Comparison of ENCODE assay signal across 31 cellular contexts in genomic region chr5:180675036-180675635, GRCh38. TPM values are rescaled to one million over a fixed set of nuclear protein-coding genes. Genes with fewer than 3 reads are reported as not detected.
A peak's percentile ranks its signal among the peaks of the same experiment; 100 is the strongest.
DNase-seq lines count a peak whose midpoint lies in the region; ATAC-seq, FAIRE-seq and TF ChIP-seq lines count a peak whose summit lies in the region.
"Had no signal": no experiment of that assay in that cellular context is flagged by ENCODE, and none has a peak within 500 bp of the region (broad histone marks: within the 10 kb centered on the region; RNA-seq: fewer than 3 reads in every experiment).

No MANE protein-coding gene starts in this region.

- H3K27ac Mint-ChIP-seq in activated CD8-positive, alpha-beta T cell treated with anti-CD3 and anti-CD28 coated beads for 36 hours = no peak overlapping the region
- no peak overlapping the region for H3K27ac Mint-ChIP-seq in activated CD8-positive, alpha-beta T cell treated with anti-CD3 and anti-CD28 coated beads, Interleukin-2, amount 10 ng/mL, durations not matched to agents 7 days and 5 days
- peak overlapping the region in 1 of 9 donors; percentile 48 for H3K27ac Mint-ChIP-seq in naive thymus-derived CD4-positive, alpha-beta T cell
- H3K27ac Mint-ChIP-seq in stimulated activated effector memory CD8-positive, alpha-beta T cell treated with anti-CD3 and anti-CD28 coated beads, Interleukin-12 subunit alpha, Interleukin-12 subunit beta, amount 100 ng/mL, for 72 hours = no peak overlapping the region
- H3K27ac Mint-ChIP-seq: CD14-positive monocyte, H9, HFFc6 had no signal

- ATAC-seq in activated CD8-positive, alpha-beta T cell treated with anti-CD3 and anti-CD28 coated beads for 36 hours = no peak
- ATAC-seq in activated CD8-positive, alpha-beta T cell treated with anti-CD3 and anti-CD28 coated beads, Interleukin-2, amount 10 ng/mL, durations not matched to agents 7 days and 5 days = no peak
- ATAC-seq in K562 = no peak
- ATAC-seq in naive thymus-derived CD4-positive, alpha-beta T cell = no peak
- ATAC-seq in stimulated activated effector memory CD8-positive, alpha-beta T cell treated with anti-CD3 and anti-CD28 coated beads, Interleukin-12 subunit alpha, Interleukin-12 subunit beta, amount 100 ng/mL, for 72 hours = no peak
- no peak for ATAC-seq in HG02798 (IDR thresholded peaks at IDR 0.05; ENCODE audit: poor library complexity, unreplicated experiment)
- ATAC-seq: Right ventricle myocardium inferior had no signal

- TF ChIP-seq EP300 in K562 (IDR thresholded peaks at IDR 0.05; ENCODE audit: low read length) = no peak

- H3K9ac ChIP-seq in K562 (ENCODE audit: insufficient read depth in 1 of 2, low read depth in 2 of 2, low read length in 2 of 2) = no peak overlapping the region
- H3K9ac ChIP-seq: KMS-11 had no signal

- H3K4me2 ChIP-seq in K562 (ENCODE audit: insufficient read depth, low read length) = no peak overlapping the region
- H3K4me2 ChIP-seq: KMS-11, PC-9 had no signal

- H3K4me1 Mint-ChIP-seq in activated CD8-positive, alpha-beta T cell treated with anti-CD3 and anti-CD28 coated beads for 36 hours (ENCODE audit: low read depth) = peaks cover 8% of the 10 kb centered on the region
- peaks cover 8% of the 10 kb centered on the region for H3K4me1 Mint-ChIP-seq in activated CD8-positive, alpha-beta T cell treated with anti-CD3 and anti-CD28 coated beads, Interleukin-2, amount 10 ng/mL, durations not matched to agents 7 days and 5 days (ENCODE audit: low read depth)
- H3K4me1 Mint-ChIP-seq in naive thymus-derived CD4-positive, alpha-beta T cell = peaks cover 5 to 25% (median 13%) of the 10 kb centered on the region in 7 donors
- peaks cover 19% of the 10 kb centered on the region for H3K4me1 Mint-ChIP-seq in stimulated activated effector memory CD8-positive, alpha-beta T cell treated with anti-CD3 and anti-CD28 coated beads, Interleukin-12 subunit alpha, Interleukin-12 subunit beta, amount 100 ng/mL, for 72 hours

- no TSS peak for BruUV-seq in K562 (replicated peaks; lab: Mats Ljungman, UMichigan)

- H3K36me3 Mint-ChIP-seq in activated CD8-positive, alpha-beta T cell treated with anti-CD3 and anti-CD28 coated beads for 36 hours (ENCODE audit: low read depth) = no peaks in the 10 kb centered on the region
- H3K36me3 Mint-ChIP-seq in activated CD8-positive, alpha-beta T cell treated with anti-CD3 and anti-CD28 coated beads, Interleukin-2, amount 10 ng/mL, durations not matched to agents 7 days and 5 days (ENCODE audit: low read depth) = no peaks in the 10 kb centered on the region
- H3K36me3 Mint-ChIP-seq in naive thymus-derived CD4-positive, alpha-beta T cell = no peaks in the 10 kb centered on the region
- no peaks in the 10 kb centered on the region for H3K36me3 Mint-ChIP-seq in stimulated activated effector memory CD8-positive, alpha-beta T cell treated with anti-CD3 and anti-CD28 coated beads, Interleukin-12 subunit alpha, Interleukin-12 subunit beta, amount 100 ng/mL, for 72 hours
- H3K36me3 Mint-ChIP-seq: CD14-positive monocyte had no signal

- TF ChIP-seq POLR2A in K562 (conservative IDR thresholded peaks at IDR 0.05) = no peak
- no peak for TF ChIP-seq POLR2A in H54 (IDR thresholded peaks at IDR 0.05; ENCODE audit: low read depth, low read length)

- H3K4me1 ChIP-seq in K562 (replicated peaks in 1 of 2; ENCODE audit: control insufficient read depth in 2 of 2, insufficient read depth in 2 of 2, low read length in 2 of 2) (peaks cover 3 to 17% of the 10 kb centered on the region in 2 experiments; a peak in 3 of 5 replicates), left ventricle myocardium inferior (peaks cover 11% of the 10 kb centered on the region)
- no peaks in the 10 kb centered on the region for H3K4me1 ChIP-seq in naive thymus-derived CD4-positive, alpha-beta T cell (ENCODE audit: control insufficient read depth in 2 of 2, insufficient read depth in 2 of 2, low read length in 2 of 2)
- H3K4me1 ChIP-seq: BE2C had no signal

- intact Hi-C loops in activated CD8-positive, alpha-beta T cell treated with anti-CD3 and anti-CD28 coated beads for 36 hours (cut with micrococcal nuclease) = no loop called here
- intact Hi-C loops in K562 (cut with micrococcal nuclease) = loop anchor here (10.0 kb wide), 1 partner anchor 190 kb away; the partner anchor contains the start of gene ZFP62
- intact Hi-C loops in naive thymus-derived CD4-positive, alpha-beta T cell (cut with micrococcal nuclease) = no loop called here
- intact Hi-C loops in left ventricle myocardium inferior (cut with micrococcal nuclease) = no loop called here

- H3K36me3 ChIP-seq in K562 (ENCODE audit: control insufficient read depth, insufficient read depth, low read length) = no peaks in the 10 kb centered on the region
- H3K36me3 ChIP-seq in naive thymus-derived CD4-positive, alpha-beta T cell (ENCODE audit: control insufficient read depth in 2 of 3, insufficient read depth in 3 of 3, low read length in 3 of 3) = no peaks in the 10 kb centered on the region
- no peaks in the 10 kb centered on the region for H3K36me3 ChIP-seq in left ventricle myocardium inferior
- H3K36me3 ChIP-seq: BE2C, SJCRH30 had no signal

- no peaks in the 10 kb centered on the region for H3K9me3 Mint-ChIP-seq in activated CD8-positive, alpha-beta T cell treated with anti-CD3 and anti-CD28 coated beads for 36 hours
- no peaks in the 10 kb centered on the region for H3K9me3 Mint-ChIP-seq in activated CD8-positive, alpha-beta T cell treated with anti-CD3 and anti-CD28 coated beads, Interleukin-2, amount 10 ng/mL, durations not matched to agents 7 days and 5 days (ENCODE audit: insufficient read depth)
- H3K9me3 Mint-ChIP-seq in naive thymus-derived CD4-positive, alpha-beta T cell = no peaks in the 10 kb centered on the region
- H3K9me3 Mint-ChIP-seq in stimulated activated effector memory CD8-positive, alpha-beta T cell treated with anti-CD3 and anti-CD28 coated beads, Interleukin-12 subunit alpha, Interleukin-12 subunit beta, amount 100 ng/mL, for 72 hours = no peaks in the 10 kb centered on the region

- WGBS in K562 (ENCODE audit: insufficient coverage, low coverage, missing lambda C conversion rate) = 26% methylated on average over 14 of the region's 14 CpGs

- no peaks in the 10 kb centered on the region for H3K9me1 ChIP-seq in K562 (ENCODE audit: control insufficient read depth, insufficient read depth, low read length)

- in situ Hi-C loops in K562 (cut with MboI) = no loop called here

- H3K79me2 ChIP-seq in K562 (ENCODE audit: control insufficient read depth, insufficient read depth, low read length) = no peaks in the 10 kb centered on the region

- H2AFZ ChIP-seq in K562 (ENCODE audit: low read depth, low read length) = no peak overlapping the region
- H2AFZ ChIP-seq: PC-9 had no signal

- no peaks in the 10 kb centered on the region; the same call in 1 of the 2 replicates for H4K20me1 ChIP-seq in K562 (replicated peaks; ENCODE audit: control insufficient read depth, insufficient read depth, low read length)

- H3K4me3 Mint-ChIP-seq in activated CD8-positive, alpha-beta T cell treated with anti-CD3 and anti-CD28 coated beads for 36 hours = peak overlapping the region; percentile 4
- no peak overlapping the region for H3K4me3 Mint-ChIP-seq in activated CD8-positive, alpha-beta T cell treated with anti-CD3 and anti-CD28 coated beads, Interleukin-2, amount 10 ng/mL, durations not matched to agents 7 days and 5 days
- peak overlapping the region in 7 of 10 donors; percentile 55 to 82 (median 71) for H3K4me3 Mint-ChIP-seq in naive thymus-derived CD4-positive, alpha-beta T cell
- peak overlapping the region; percentile 20 for H3K4me3 Mint-ChIP-seq in stimulated activated effector memory CD8-positive, alpha-beta T cell treated with anti-CD3 and anti-CD28 coated beads, Interleukin-12 subunit alpha, Interleukin-12 subunit beta, amount 100 ng/mL, for 72 hours
- H3K4me3 Mint-ChIP-seq: HFFc6 had no signal

- H3K9me3 ChIP-seq in K562 (replicated peaks; ENCODE audit: control insufficient read depth, insufficient read depth, low read depth, low read length) = no peaks in the 10 kb centered on the region
- no peaks in the 10 kb centered on the region for H3K9me3 ChIP-seq in naive thymus-derived CD4-positive, alpha-beta T cell (ENCODE audit: control insufficient read depth in 2 of 3, low read length in 3 of 3)
- H3K9me3 ChIP-seq in left ventricle myocardium inferior (replicated peaks) = peaks cover 2% of the 10 kb centered on the region
- H3K9me3 ChIP-seq: BE2C, SJCRH30 had no signal

- peaks cover 8% of the 10 kb centered on the region for H3K27me3 Mint-ChIP-seq in activated CD8-positive, alpha-beta T cell treated with anti-CD3 and anti-CD28 coated beads for 36 hours
- peaks cover 20% of the 10 kb centered on the region for H3K27me3 Mint-ChIP-seq in activated CD8-positive, alpha-beta T cell treated with anti-CD3 and anti-CD28 coated beads, Interleukin-2, amount 10 ng/mL, durations not matched to agents 7 days and 5 days (ENCODE audit: low read depth)
- H3K27me3 Mint-ChIP-seq in naive thymus-derived CD4-positive, alpha-beta T cell = peaks cover 5 to 38% (median 7%) of the 10 kb centered on the region in 5 donors

- FAIRE-seq in K562 (lab: Jason Lieb, UNC) = peak; percentile 19
- no peak for FAIRE-seq in H54 (lab: Jason Lieb, UNC)
- FAIRE-seq: GM12891, GM19239 had no signal

- peaks cover 8 to 41% of the 10 kb centered on the region in 2 experiments; a peak in 4 of 5 replicates for H3K27me3 ChIP-seq in K562 (ENCODE audit: control insufficient read depth in 2 of 2, insufficient read depth in 2 of 2, low read length in 2 of 2)
- H3K27me3 ChIP-seq in naive thymus-derived CD4-positive, alpha-beta T cell (ENCODE audit: control insufficient read depth in 2 of 2, insufficient read depth in 2 of 2, low read length in 2 of 2) = no peaks in the 10 kb centered on the region
- H3K27me3 ChIP-seq in left ventricle myocardium inferior (ENCODE audit: low read depth) = peaks cover 76% of the 10 kb centered on the region
- H3K27me3 ChIP-seq: SJCRH30 had no signal

- H3K4me3 ChIP-seq in K562 (no peak overlapping the region), left ventricle myocardium inferior (no peak overlapping the region)
- H3K4me3 ChIP-seq in naive thymus-derived CD4-positive, alpha-beta T cell (ENCODE audit: low read length) = no peak overlapping the region
- H3K4me3 ChIP-seq: PC-9, SJCRH30 had no signal

- H3K27ac ChIP-seq in K562 (ENCODE audit: extremely low read depth, low read depth, low read length) = no peak overlapping the region
- no peak overlapping the region for H3K27ac ChIP-seq in naive thymus-derived CD4-positive, alpha-beta T cell (ENCODE audit: low read depth, low read length)
- no peak overlapping the region for H3K27ac ChIP-seq in left ventricle myocardium inferior (replicated peaks)
- H3K27ac ChIP-seq: KMS-11, PC-9, SJCRH30 had no signal

- CTCF ChIA-PET in activated CD8-positive, alpha-beta T cell treated with anti-CD3 and anti-CD28 coated beads for 36 hours (lab: Charles Lee) = interaction anchor here (2.1 kb wide), 1 partner anchor 43 kb away, joined by 5 read pairs; no protein-coding TSS in a partner anchor
- CTCF ChIA-PET in activated CD8-positive, alpha-beta T cell treated with anti-CD3 and anti-CD28 coated beads, Interleukin-2, amount 10 ng/mL, durations not matched to agents 7 days and 5 days (lab: Charles Lee) = interaction anchor here (0.9 to 1.1 kb wide), 3 partner anchors 10 to 43 kb away, joined by 3 read pairs; no protein-coding TSS in a partner anchor
- CTCF ChIA-PET in K562 (lab: Yijun Ruan, JAX; ENCODE audit: low intra/inter-chr PET ratio) = no interaction called here
- CTCF ChIA-PET in naive thymus-derived CD4-positive, alpha-beta T cell (lab: Charles Lee) = interaction anchor here (1.4 kb wide), 1 partner anchor 9 kb away, joined by 10 read pairs; no protein-coding TSS in a partner anchor

- POLR2A ChIA-PET in activated CD8-positive, alpha-beta T cell treated with anti-CD3 and anti-CD28 coated beads for 36 hours (lab: Charles Lee) = no interaction called here
- POLR2A ChIA-PET in activated CD8-positive, alpha-beta T cell treated with anti-CD3 and anti-CD28 coated beads, Interleukin-2, amount 10 ng/mL, durations not matched to agents 7 days and 5 days (lab: Charles Lee) = no interaction called here
- POLR2A ChIA-PET in K562 (lab: Yijun Ruan, JAX) = interaction anchor here (0.6 kb wide), 2 partner anchors 29 to 478 kb away, joined by 4 to 6 read pairs; no protein-coding TSS in a partner anchor
- POLR2A ChIA-PET in naive thymus-derived CD4-positive, alpha-beta T cell (lab: Charles Lee) = interaction anchor here (0.6 kb wide), 1 partner anchor 481 kb away, joined by 3 read pairs; no protein-coding TSS in a partner anchor

- DNase-seq in activated CD8-positive, alpha-beta T cell treated with anti-CD3 and anti-CD28 coated beads for 36 hours = no peak
- no peak for DNase-seq in activated CD8-positive, alpha-beta T cell treated with anti-CD3 and anti-CD28 coated beads, Interleukin-2, amount 10 ng/mL, durations not matched to agents 7 days and 5 days
- DNase-seq in K562 (ENCODE audit: extremely low read depth in 1 of 4, low spot score in 3 of 4) = no peak
- no peak for DNase-seq in naive thymus-derived CD4-positive, alpha-beta T cell
- DNase-seq in stimulated activated effector memory CD8-positive, alpha-beta T cell treated with anti-CD3 and anti-CD28 coated beads, Interleukin-12 subunit alpha, Interleukin-12 subunit beta, amount 100 ng/mL, for 72 hours (ENCODE audit: low spot score in 2 of 2) = no peak
- DNase-seq in left ventricle myocardium inferior = no peak
- no peak for DNase-seq in H54 (ENCODE audit: insufficient read length, low spot score)
- DNase-seq: 8988T, ACHN, BE2C, Calu3, DMS79 treated with DMSO at 0.1 percent for 48 hours, GF-D8, H9, HFFc6, IMR-90, MM.1S, NCI-H1417, NCI-H1694, NCI-H2029 treated with DMSO at 0.1 percent for 48 hours, NCI-H446 treated with DMSO at 0.1 percent for 48 hours, NCI-H526 treated with DMSO at 0.1 percent for 48 hours, PC-9, SJCRH30 had no signal

- TF ChIP-seq RAD21 in K562 (CRISPR knock-in tag; conservative IDR thresholded peaks at IDR 0.05 in 1 of 2, IDR thresholded peaks at IDR 0.05 in 1 of 2) = no peak

- TF ChIP-seq CTCF in activated CD8-positive, alpha-beta T cell treated with anti-CD3 and anti-CD28 coated beads for 36 hours (IDR thresholded peaks at IDR 0.05) = no peak
- no peak for TF ChIP-seq CTCF in K562 (IDR thresholded peaks at IDR 0.05 in 2 of 3, conservative IDR thresholded peaks at IDR 0.05 in 1 of 3; ENCODE audit: insufficient read depth in 2 of 3, low read depth in 1 of 3, low read length in 3 of 3)
- TF ChIP-seq CTCF in left ventricle myocardium inferior (IDR thresholded peaks at IDR 0.05; ENCODE audit: borderline replicate concordance) = no peak

RNA-seq across cellular contexts. Expression of gene FLT4, which starts 25.7 kb away (rescaled TPM):
- total RNA-seq in activated CD8-positive, alpha-beta T cell treated with anti-CD3 and anti-CD28 coated beads for 36 hours = 1 to 10 TPM; 3.3 to 4.4 TPM
- 1 to 10 TPM in 1 of 2 experiments, under 1 TPM in 1; 0.90 to 1.6 TPM for total RNA-seq in activated CD8-positive, alpha-beta T cell treated with anti-CD3 and anti-CD28 coated beads, Interleukin-2, amount 10 ng/mL, durations not matched to agents 7 days and 5 days
- total RNA-seq in K562 (2011; cell fraction: chromatin; rRNA removed; ENCODE audit: low replicate concordance) = 2.0 and 6.0 TPM in 2 replicates
- total RNA-seq in K562 (2011; cell fraction: nucleolus; rRNA removed) = 1.7 and 3.3 TPM in 2 replicates
- total RNA-seq in K562 (2011; cell fraction: nucleoplasm; rRNA removed) = 1.1 and 2.1 TPM in 2 replicates
- 0.14 and 0.24 TPM in 2 replicates for total RNA-seq in K562 (2014; rRNA removed)
- total RNA-seq in K562 (2014; rRNA removed; fragmentation: Illumina TruSeq; extraction: Trizol) = not detected in 2 replicates
- total RNA-seq in K562 (2015; rRNA removed; fragmentation: Illumina TruSeq; extraction: Trizol) = 0.07 TPM in 1 of 2 replicates, not detected in the other
- total RNA-seq in K562 (2021) = 0.24 and 0.47 TPM in 2 replicates
- 0.26 and 0.42 TPM in 2 replicates for polyA plus RNA-seq in K562 (2011; rRNA removed)
- polyA plus RNA-seq in K562 (2011; cell fraction: cytosol; rRNA removed) = 0.27 and 0.48 TPM in 2 replicates
- 1.2 and 1.6 TPM in 2 replicates for polyA plus RNA-seq in K562 (2011; cell fraction: nucleus; rRNA removed)
- 0.10 and 0.40 TPM in 2 replicates for polyA plus RNA-seq in K562 (2012)
- 0.18 and 0.21 TPM in 2 replicates for polyA plus RNA-seq in K562 (2014; fragmentation: Illumina TruSeq; extraction: Trizol)
- polyA plus RNA-seq in K562 (2014; fragmentation: Nextera tagmentation; extraction: Ambion mirVana) = under 1 TPM in 1 of 2 experiments, not detected in 1; 0.01 TPM
- 0.05 and 0.12 TPM in 2 replicates for polyA plus RNA-seq in K562 (2014; rRNA removed)
- 0.18 and 0.21 TPM in 2 replicates for polyA minus RNA-seq in K562 (2011; rRNA and poly(A)+ RNA removed)
- polyA minus RNA-seq in K562 (2011; cell fraction: cytosol; rRNA and poly(A)+ RNA removed) = 0.48 TPM in 1 of 2 replicates, not detected in the other
- polyA minus RNA-seq in K562 (2011; cell fraction: nucleus; rRNA and poly(A)+ RNA removed) = 0.56 and 1.2 TPM in 2 replicates
- total RNA-seq in naive thymus-derived CD4-positive, alpha-beta T cell = 1 to 10 TPM in 4 of 5 experiments, under 1 TPM in 1; 0.53 to 6.0 (median 3.3) TPM
- polyA plus RNA-seq in naive thymus-derived CD4-positive, alpha-beta T cell = under 1 TPM; 0.64 to 0.68 TPM
- 6.1 TPM for total RNA-seq in left ventricle myocardium inferior
- total RNA-seq: Calu3, HFFc6, PC-9, RPMI7951 had no signal
- polyA plus RNA-seq: CD14-positive monocyte had no signal

Comparison
In these comparisons a context has a peak if more than half of its experiments do, and no peak if none do; other contexts are left out.
1. POLR2A ChIA-PET loops: an anchor here in K562 (0.6 kb wide) and naive thymus-derived CD4-positive, alpha-beta T cell (0.6 kb wide); none called in activated CD8-positive, alpha-beta T cell treated with anti-CD3 and anti-CD28 coated beads for 36 hours and activated CD8-positive, alpha-beta T cell treated with anti-CD3 and anti-CD28 coated beads, Interleukin-2, amount 10 ng/mL, durations not matched to agents 7 days and 5 days.